Comparison of ENCODE assay signal across 7 cellular contexts in the genomic region with DNA sequence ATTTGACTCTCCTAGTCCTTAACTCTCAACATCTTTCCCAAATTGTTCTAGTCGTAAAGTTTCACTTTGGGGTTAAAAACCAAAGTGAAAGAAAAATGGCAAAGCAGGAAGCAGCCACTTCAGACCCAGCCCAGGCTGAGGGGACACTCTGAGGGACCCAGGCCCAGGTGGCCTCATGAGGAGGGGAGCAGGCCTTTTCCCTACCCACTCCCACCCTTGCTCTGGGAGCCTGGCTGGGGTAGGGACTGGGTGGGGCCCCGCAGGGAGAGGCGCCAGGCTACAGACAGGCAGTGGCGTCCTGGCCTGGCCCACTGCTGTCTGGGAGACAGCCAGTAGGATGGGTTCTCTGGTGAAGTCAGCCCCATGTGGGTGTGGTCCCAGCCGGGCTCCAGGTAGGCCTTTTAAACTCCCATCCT.
A peak's percentile ranks its signal among the peaks of the same experiment; 100 is the strongest.
DNase-seq lines count a peak whose midpoint lies in the region; ATAC-seq and TF ChIP-seq lines count a peak whose summit lies in the region.

No MANE protein-coding gene starts in this region.

- peak; percentile 38 for TF ChIP-seq POLR2A in GM19193 (IDR thresholded peaks at IDR 0.05; ENCODE audit: extremely low read depth, insufficient read depth, insufficient read length)

- H3K4me3 ChIP-seq in SJSA1 (no peak overlapping the region), endocrine pancreas (ENCODE audit: control insufficient read depth, insufficient read depth, low read length) (peak overlapping the region; percentile 11)

- ATAC-seq in omental fat pad (ENCODE audit: low FRiP score) (peak; percentile 77), GM21717 (IDR thresholded peaks at IDR 0.05; ENCODE audit: unreplicated experiment) (no peak), HG03571 (IDR thresholded peaks at IDR 0.05; ENCODE audit: unreplicated experiment) (no peak)

- H3K36me3 ChIP-seq in SJSA1 (peaks cover 34% of the 10 kb centered on the region), endocrine pancreas (ENCODE audit: control insufficient read depth, insufficient read depth, low read length) (no peaks in the 10 kb centered on the region)

- H3K9me3 ChIP-seq in SJSA1 (replicated peaks) (no peaks in the 10 kb centered on the region), endocrine pancreas (ENCODE audit: control insufficient read depth, low read length) (no peaks in the 10 kb centered on the region)

- TF ChIP-seq CTCF in omental fat pad (IDR thresholded peaks at IDR 0.05): no peak

- H3K27ac ChIP-seq in SJSA1: peak overlapping the region; percentile 71

- H3K27me3 ChIP-seq in SJSA1 (replicated peaks) (no peaks in the 10 kb centered on the region), endocrine pancreas (ENCODE audit: control insufficient read depth, insufficient read depth, low read length) (no peaks in the 10 kb centered on the region)

- peak overlapping the region; percentile 60 for H3K9ac ChIP-seq in endocrine pancreas (ENCODE audit: control insufficient read depth, insufficient read depth, low read length)

- DNase-seq in SJSA1 (ENCODE audit: low read depth in 1 of 2, low spot score in 2 of 2) (peak in 1 of 2 experiments; percentile 24), omental fat pad (ENCODE audit: low spot score) (no peak), SIG-M5 (lab: John Stamatoyannopoulos, UW) (no peak)

- peaks cover 65% of the 10 kb centered on the region for H3K4me1 ChIP-seq in SJSA1 (replicated peaks)
- H3K4me1 ChIP-seq in endocrine pancreas (ENCODE audit: control insufficient read depth, insufficient read depth, low read length): peaks cover 11% of the 10 kb centered on the region
